In genomic region chr12:131115766-131116165, GRCh38 we compare ENCODE assay signal across 23 cellular contexts.
"Had no signal": no experiment of that assay in that cellular context is flagged by ENCODE, and none has a peak within 500 bp of the region (broad histone marks: within the 10 kb centered on the region; RNA-seq: fewer than 3 reads in every experiment).

No MANE protein-coding gene starts in this region.

- H3K4me1 ChIP-seq: parathyroid adenoma had no signal

- H3K27me3 Mint-ChIP-seq: activated CD4-positive, alpha-beta memory T cell treated with anti-CD3 and anti-CD28 coated beads, Interleukin-2, amount 10 ng/mL, durations not matched to agents 7 days and 5 days; activated naive CD8-positive, alpha-beta T cell treated with anti-CD3 and anti-CD28 coated beads for 36 hours had no signal

- H3K4me3 ChIP-seq: gastrocnemius medialis, left lung, mucosa of descending colon, SK-N-MC had no signal

- H3K9ac ChIP-seq: parathyroid adenoma had no signal

- H3K4me3 Mint-ChIP-seq: activated CD4-positive, alpha-beta memory T cell treated with anti-CD3 and anti-CD28 coated beads, Interleukin-2, amount 10 ng/mL, durations not matched to agents 7 days and 5 days; activated CD8-positive, alpha-beta memory T cell treated with anti-CD3 and anti-CD28 coated beads, Interleukin-2, amount 10 ng/mL, durations not matched to agents 7 days and 5 days; activated naive CD8-positive, alpha-beta T cell treated with anti-CD3 and anti-CD28 coated beads for 36 hours; naive B cell; T-helper 2 cell treated with Interferon-gamma antibody and Interleukin-4, amounts not matched to agents 5 μg/mL and 100 μg/mL, for 36 hours; type B pancreatic cell; WTC11 had no signal

- H3K27ac Mint-ChIP-seq: activated CD4-positive, alpha-beta memory T cell treated with anti-CD3 and anti-CD28 coated beads, Interleukin-2, amount 10 ng/mL, durations not matched to agents 7 days and 5 days; activated CD8-positive, alpha-beta memory T cell treated with anti-CD3 and anti-CD28 coated beads, Interleukin-2, amount 10 ng/mL, durations not matched to agents 7 days and 5 days; activated naive CD8-positive, alpha-beta T cell treated with anti-CD3 and anti-CD28 coated beads for 36 hours; naive B cell; WTC11 had no signal

- H3K4me1 Mint-ChIP-seq: activated CD4-positive, alpha-beta memory T cell treated with anti-CD3 and anti-CD28 coated beads, Interleukin-2, amount 10 ng/mL, durations not matched to agents 7 days and 5 days; activated CD8-positive, alpha-beta memory T cell treated with anti-CD3 and anti-CD28 coated beads, Interleukin-2, amount 10 ng/mL, durations not matched to agents 7 days and 5 days; activated naive CD8-positive, alpha-beta T cell treated with anti-CD3 and anti-CD28 coated beads for 36 hours; naive B cell had no signal

- H3K36me3 ChIP-seq: brain microvascular endothelial cell, gastrocnemius medialis, neutrophil had no signal

- DNase-seq: activated CD4-positive, alpha-beta memory T cell treated with anti-CD3 and anti-CD28 coated beads, Interleukin-2, amount 10 ng/mL, durations not matched to agents 7 days and 5 days; activated CD4-positive, alpha-beta T cell treated with anti-CD3 and anti-CD28 coated beads for 48 hours; activated CD8-positive, alpha-beta memory T cell treated with anti-CD3 and anti-CD28 coated beads, Interleukin-2, amount 10 ng/mL, durations not matched to agents 7 days and 5 days; activated naive CD4-positive, alpha-beta T cell; activated naive CD8-positive, alpha-beta T cell treated with anti-CD3 and anti-CD28 coated beads for 36 hours; brain microvascular endothelial cell; cerebellar nuclear complex; effector CD4-positive, alpha-beta T cell; left lung; mesenchymal stem cell; naive B cell; stimulated activated CD4-positive, alpha-beta T cell treated with anti-CD3 and anti-CD28 coated beads, Interleukin-2, amount 100 ng/mL, for 24 hours; stimulated activated naive CD4-positive, alpha-beta T cell treated with Interleukin-2 at 50 U/mL for 16 hours had no signal

- H3K79me2 ChIP-seq: parathyroid adenoma had no signal

- H3K9me3 ChIP-seq: gastrocnemius medialis, left lung, mucosa of descending colon, neutrophil had no signal

- ATAC-seq: activated CD8-positive, alpha-beta memory T cell treated with anti-CD3 and anti-CD28 coated beads, Interleukin-2, amount 10 ng/mL, durations not matched to agents 7 days and 5 days; gastrocnemius medialis; left lung; mucosa of descending colon had no signal

- H3K27me3 ChIP-seq: brain microvascular endothelial cell, gastrocnemius medialis, left lung had no signal

- H3K9me3 Mint-ChIP-seq: activated CD4-positive, alpha-beta memory T cell treated with anti-CD3 and anti-CD28 coated beads, Interleukin-2, amount 10 ng/mL, durations not matched to agents 7 days and 5 days; activated naive CD8-positive, alpha-beta T cell treated with anti-CD3 and anti-CD28 coated beads for 36 hours; naive B cell; T-helper 2 cell treated with Interferon-gamma antibody and Interleukin-4, amounts not matched to agents 5 μg/mL and 100 μg/mL, for 36 hours; type B pancreatic cell; WTC11 had no signal

- H3K27ac ChIP-seq: brain microvascular endothelial cell, gastrocnemius medialis, neutrophil, parathyroid adenoma, SK-N-MC had no signal

- H3K36me3 Mint-ChIP-seq: activated CD8-positive, alpha-beta memory T cell treated with anti-CD3 and anti-CD28 coated beads, Interleukin-2, amount 10 ng/mL, durations not matched to agents 7 days and 5 days; activated naive CD8-positive, alpha-beta T cell treated with anti-CD3 and anti-CD28 coated beads for 36 hours; type B pancreatic cell; WTC11 had no signal

- FAIRE-seq: keratinocyte, TTC549 had no signal
